21 cellular contexts compared by ENCODE assay signal in the genomic region with DNA sequence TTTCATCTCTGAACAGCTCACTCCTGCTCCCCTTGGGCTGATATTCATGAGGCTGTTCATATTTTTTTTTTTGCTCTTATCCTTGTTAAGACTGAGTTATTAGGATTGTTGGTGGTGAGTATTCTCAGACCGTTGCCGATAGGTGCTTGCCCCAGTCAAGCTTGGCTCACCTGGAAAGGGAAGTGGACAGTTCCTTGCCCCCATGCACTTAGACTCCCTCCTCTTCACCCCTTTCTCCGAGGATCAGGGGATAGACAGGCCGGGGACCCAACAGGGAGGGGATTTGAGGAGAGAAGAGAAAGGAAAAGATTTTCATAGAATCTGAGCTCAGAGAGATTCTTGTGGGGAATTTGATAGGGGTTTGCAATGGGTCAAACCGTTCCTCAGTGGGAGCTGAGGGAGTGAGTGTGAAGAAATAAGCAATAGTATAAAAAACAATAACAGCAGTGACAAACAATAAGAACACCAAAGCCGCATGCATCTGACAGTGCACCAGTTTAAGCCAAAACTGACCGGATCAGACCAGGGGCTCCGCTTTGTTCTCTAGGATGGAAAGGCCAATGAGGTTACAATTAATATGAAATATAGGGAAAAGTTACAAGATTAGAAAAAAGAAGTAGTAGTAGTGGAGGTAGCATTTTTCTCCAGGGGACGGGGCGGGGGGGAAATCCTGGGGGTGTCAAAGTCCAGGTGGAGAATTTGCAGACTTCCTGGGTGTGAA. TPM values are rescaled to one million over a fixed set of nuclear protein-coding genes. Genes with fewer than 3 reads are reported as not detected.
DNase-seq lines count a peak whose midpoint lies in the region; ATAC-seq and TF ChIP-seq lines count a peak whose summit lies in the region.
"Had no signal": no experiment of that assay in that cellular context is flagged by ENCODE, and none has a peak within 500 bp of the region (broad histone marks: within the 10 kb centered on the region; RNA-seq: fewer than 3 reads in every experiment).

No MANE protein-coding gene starts in this region.

- H3K4ac ChIP-seq in mesendoderm (ENCODE audit: low read depth, low read length), result no peak overlapping the region

- H3K36me3 Mint-ChIP-seq in activated CD4-positive, alpha-beta T cell treated with anti-CD3 and anti-CD28 coated beads, Interleukin-2, amount 10 ng/mL, durations not matched to agents 24 days and 14 days (ENCODE audit: low read depth), result peaks cover 16% of the 10 kb centered on the region
- H3K36me3 Mint-ChIP-seq in T-helper 17 cell (ENCODE audit: low read depth) (peaks cover 28% of the 10 kb centered on the region), type B pancreatic cell (no peaks in the 10 kb centered on the region)
- H3K36me3 Mint-ChIP-seq: CD4-positive, alpha-beta memory T cell had no signal

- peaks cover 4% of the 10 kb centered on the region for H3K9me3 Mint-ChIP-seq in activated CD4-positive, alpha-beta T cell treated with anti-CD3 and anti-CD28 coated beads, Interleukin-2, amount 10 ng/mL, durations not matched to agents 24 days and 14 days
- H3K9me3 Mint-ChIP-seq in type B pancreatic cell, result no peaks in the 10 kb centered on the region

- WGBS in mesendoderm (ENCODE audit: extremely low coverage, insufficient coverage, low lambda C conversion rate), result no CpG with 5 or more reads among the region's 10 CpGs

- TF ChIP-seq CTCF in type B pancreatic cell (conservative IDR thresholded peaks at IDR 0.05), result no peak

- no peaks in the 10 kb centered on the region for H3K79me1 ChIP-seq in mesendoderm (ENCODE audit: low read length)

- peaks cover 12% of the 10 kb centered on the region for H3K4me1 ChIP-seq in mesendoderm (ENCODE audit: control insufficient read depth, low read depth, low read length)
- H3K4me1 ChIP-seq: SJCRH30 had no signal

- H3K27ac Mint-ChIP-seq in activated CD4-positive, alpha-beta T cell treated with anti-CD3 and anti-CD28 coated beads, Interleukin-2, amount 10 ng/mL, durations not matched to agents 24 days and 14 days, result peak overlapping the region; percentile 38
- H3K27ac Mint-ChIP-seq in T-helper 17 cell (no peak overlapping the region), type B pancreatic cell (peak overlapping the region; percentile 35)

- H3K27me3 Mint-ChIP-seq in activated CD4-positive, alpha-beta T cell treated with anti-CD3 and anti-CD28 coated beads, Interleukin-2, amount 10 ng/mL, durations not matched to agents 24 days and 14 days, result peaks cover 87% of the 10 kb centered on the region
- peaks cover 92% of the 10 kb centered on the region for H3K27me3 Mint-ChIP-seq in T-helper 17 cell
- H3K27me3 Mint-ChIP-seq in type B pancreatic cell, result peaks cover 100% of the 10 kb centered on the region

- H2BK5ac ChIP-seq in mesendoderm (ENCODE audit: low read length), result no peak overlapping the region

- no peaks in the 10 kb centered on the region for H3K79me2 ChIP-seq in mesendoderm (ENCODE audit: control insufficient read depth, insufficient read depth, low read length)

- H3K4me3 ChIP-seq in mesendoderm (ENCODE audit: low read length), result no peak overlapping the region
- H3K4me3 ChIP-seq: GM23248, SJCRH30 had no signal

- H3K56ac ChIP-seq in mesendoderm (ENCODE audit: low read length), result no peak overlapping the region

- H4K5ac ChIP-seq in mesendoderm (ENCODE audit: low read length), result no peak overlapping the region

- intact Hi-C loops in activated CD4-positive, alpha-beta T cell treated with anti-CD3 and anti-CD28 coated beads, Interleukin-2, amount 10 ng/mL, durations not matched to agents 24 days and 14 days (cut with micrococcal nuclease), result loop anchor here (10.0 kb wide), 1 partner anchor 535 kb away; the partner anchor contains the start of gene IGSF21

- H3K36me3 ChIP-seq in mesendoderm (ENCODE audit: control insufficient read depth, insufficient read depth, low read length), result no peaks in the 10 kb centered on the region
- H3K36me3 ChIP-seq: SJCRH30 had no signal

- peaks cover 13% of the 10 kb centered on the region for H3K4me1 Mint-ChIP-seq in activated CD4-positive, alpha-beta T cell treated with anti-CD3 and anti-CD28 coated beads, Interleukin-2, amount 10 ng/mL, durations not matched to agents 24 days and 14 days
- peaks cover 36% of the 10 kb centered on the region for H3K4me1 Mint-ChIP-seq in T-helper 17 cell
- peaks cover 10% of the 10 kb centered on the region for H3K4me1 Mint-ChIP-seq in type B pancreatic cell (ENCODE audit: unreplicated experiment)

- H2AK5ac ChIP-seq in mesendoderm (ENCODE audit: low read length), result no peak overlapping the region

- no peak overlapping the region for H2BK15ac ChIP-seq in mesendoderm (replicated peaks; ENCODE audit: low read depth)

- H3K9me3 ChIP-seq in T-helper 17 cell (ENCODE audit: control insufficient read depth, low read length, poor library complexity, severe bottlenecking), result no peaks in the 10 kb centered on the region
- H3K9me3 ChIP-seq: SJCRH30 had no signal

- ATAC-seq in T-helper 17 cell (no peak), GM18868 (IDR thresholded peaks at IDR 0.05; ENCODE audit: unreplicated experiment) (no peak)

- H2BK120ac ChIP-seq in mesendoderm (ENCODE audit: low read depth, low read length), result no peak overlapping the region

- no peak overlapping the region for H3K18ac ChIP-seq in mesendoderm (ENCODE audit: low read length)

- H4K8ac ChIP-seq in mesendoderm (ENCODE audit: low read depth, low read length), result no peak overlapping the region

- H3K4me3 Mint-ChIP-seq in activated CD4-positive, alpha-beta T cell treated with anti-CD3 and anti-CD28 coated beads, Interleukin-2, amount 10 ng/mL, durations not matched to agents 24 days and 14 days, result no peak overlapping the region
- H3K4me3 Mint-ChIP-seq in T-helper 17 cell, result peak overlapping the region; percentile 19
- H3K4me3 Mint-ChIP-seq in type B pancreatic cell, result peak overlapping the region; percentile 12

- H3K23ac ChIP-seq in mesendoderm (ENCODE audit: low read length), result no peak overlapping the region

- H3K27me3 ChIP-seq in mesendoderm (ENCODE audit: insufficient read depth, low read length, poor library complexity), result peaks cover 56% of the 10 kb centered on the region

- no peak overlapping the region for H3K4me2 ChIP-seq in mesendoderm (ENCODE audit: low read length)

- no peak overlapping the region for H3K27ac ChIP-seq in mesendoderm (ENCODE audit: low read depth, low read length)
- H3K27ac ChIP-seq: GM23248, SJCRH30 had no signal

- no peak overlapping the region for H3K9ac ChIP-seq in mesendoderm (ENCODE audit: low read length)
- H3K9ac ChIP-seq: GM23248 had no signal

- DNase-seq in activated CD4-positive, alpha-beta T cell treated with anti-CD3 and anti-CD28 coated beads, Interleukin-2, amount 10 ng/mL, durations not matched to agents 24 days and 14 days, result no peak
- no peak for DNase-seq in activated CD4-positive, alpha-beta T cell treated with anti-CD3 and anti-CD28 coated beads, Interleukin-2, amount 50 U/mL, for 1 hour
- no peak for DNase-seq in T-helper 17 cell
- DNase-seq in mesendoderm, result peak; percentile 32
- no peak for DNase-seq in type B pancreatic cell (ENCODE audit: extremely low spot score, unreplicated experiment)
- DNase-seq in SHP77 treated with DMSO at 0.1 percent for 48 hours (lab: John Stamatoyannopoulos, UW), result no peak
- DNase-seq in NCI-H1105 treated with DMSO at 0.1 percent for 48 hours (lab: John Stamatoyannopoulos, UW), result no peak
- DNase-seq: 8988T; CD4-positive, alpha-beta memory T cell; DMS79; GM23248; MV-4-11; NCI-H1417 treated with DMSO at 0.1 percent for 48 hours; NCI-H1930; NCI-H2171; NCI-H446; SJCRH30 had no signal

RNA-seq across cellular contexts. Expression of gene PAX7, which starts 8.8 kb away (rescaled TPM):
- not detected in 2 replicates for total RNA-seq in activated CD4-positive, alpha-beta T cell treated with anti-CD3 and anti-CD28 coated beads, Interleukin-2, amount 10 ng/mL, durations not matched to agents 24 days and 14 days
- total RNA-seq in T-helper 17 cell, result not detected
- 0.06 TPM for polyA plus RNA-seq in mesendoderm (2013, experiment 1 of 2)
- polyA plus RNA-seq in mesendoderm (2013, experiment 2 of 2), result 0.01 TPM
- 0.12 and 2.9 TPM in 2 replicates for total RNA-seq in type B pancreatic cell (ENCODE audit: low replicate concordance)
- total RNA-seq: CD4-positive, alpha-beta memory T cell; GM23248; OCI-LY7; RPMI7951 had no signal
- polyA plus RNA-seq: BJ; CD4-positive, alpha-beta memory T cell; GM23248 had no signal
